In the genomic region with DNA sequence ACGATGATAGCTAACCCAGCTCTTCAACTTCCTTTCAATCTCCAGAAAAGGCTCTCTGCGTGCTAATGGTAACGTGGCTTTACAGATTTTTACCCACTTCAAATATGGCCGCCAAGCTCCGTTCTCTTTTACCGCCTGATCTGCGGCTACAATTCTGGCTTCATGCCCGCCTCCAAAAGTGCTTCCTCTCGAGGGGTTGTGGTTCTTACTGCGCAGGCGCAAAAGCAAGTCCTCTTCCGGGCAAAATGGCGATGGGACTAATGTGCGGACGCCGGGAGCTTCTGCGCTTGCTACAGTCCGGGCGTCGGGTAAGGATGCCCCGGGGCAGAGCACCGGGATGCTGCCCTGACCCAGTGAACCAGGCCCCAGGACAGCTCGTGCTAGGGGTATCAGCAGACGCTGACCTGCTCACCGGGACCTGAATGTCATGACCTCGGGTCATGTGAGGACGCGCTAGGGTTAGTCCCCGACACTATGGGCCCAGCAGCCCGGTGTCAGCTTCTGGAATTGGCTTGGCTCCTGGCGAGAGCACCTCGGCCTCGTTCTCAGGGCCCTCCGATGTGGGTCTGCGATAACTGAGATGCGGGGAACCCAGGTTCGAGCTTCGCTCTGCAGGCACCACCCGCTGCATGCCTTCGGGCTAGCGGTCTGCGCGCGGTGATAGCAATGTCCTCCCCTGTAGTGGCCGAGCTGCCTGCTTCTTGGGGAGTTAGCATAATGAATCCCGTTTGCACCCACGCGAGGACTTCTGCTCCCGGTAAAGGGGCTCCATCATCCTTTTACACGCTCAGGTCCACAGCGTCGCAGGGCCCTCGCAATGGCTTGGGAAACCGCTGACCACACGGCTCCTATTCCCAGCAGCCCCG, we compare ENCODE assay signal across 8 cellular contexts. TPM values are rescaled to one million over a fixed set of nuclear protein-coding genes. Genes with fewer than 3 reads are reported as not detected.
DNase-seq lines count a peak whose midpoint lies in the region; ATAC-seq and TF ChIP-seq lines count a peak whose summit lies in the region.

A gene (plus strand): TSS at position 232 of the 866 bp plus-strand sequence. CDS start 14 bp downstream, at position 246.

- H3K36me3 ChIP-seq in BE2C (peaks cover 35% of the 10 kb centered on the region), left lung (peaks cover 5 to 38% of the 10 kb centered on the region in 2 donors)

- intact Hi-C loops in left lung (cut with DNase I), result no loop called here

- peaks cover 3% of the 10 kb centered on the region for H3K4me1 ChIP-seq in BE2C
- H3K4me1 ChIP-seq in left lung, result peaks cover 12 to 34% of the 10 kb centered on the region in 2 donors

- TF ChIP-seq CTCF in BE2C (IDR thresholded peaks at IDR 0.05; ENCODE audit: low read depth, low read length) (no peak), left lung (IDR thresholded peaks at IDR 0.05) (no peak)

- peak within 1 kb of the TSS; percentile 81 to 92 for H3K27ac ChIP-seq in left lung

- H3K27me3 ChIP-seq in BE2C (no peaks in the 10 kb centered on the region), left lung (no peaks in the 10 kb centered on the region)

- peak within 1 kb of the TSS; percentile 98 for H3K4me3 ChIP-seq in BE2C (ENCODE audit: low read depth, low read length)
- H3K4me3 ChIP-seq in left lung, result peak within 1 kb of the TSS; percentile 93 to 97

- no peaks in the 10 kb centered on the region for H3K9me3 ChIP-seq in BE2C
- peaks cover 0 to 7% of the 10 kb centered on the region in 2 donors for H3K9me3 ChIP-seq in left lung

- DNase-seq in BE2C, result peak; percentile 98
- DNase-seq in NCI-H748 treated with DMSO at 0.1 percent for 48 hours (lab: John Stamatoyannopoulos, UW), result peak; percentile 97
- DNase-seq in activated CD4-positive, alpha-beta T cell treated with anti-CD3 and anti-CD28 coated beads, Interleukin-2, amount 50 U/mL, for 24 hours (ENCODE audit: low read depth in 1 of 2, low spot score in 1 of 2), result peak; percentile 74 to 96
- DNase-seq in dermis blood vessel endothelial cell, result peak; percentile 98
- DNase-seq in left lung, result peak; percentile 92 to 98
- DNase-seq in stimulated activated CD4-positive, alpha-beta T cell treated with anti-CD3 and anti-CD28 coated beads, Interleukin-2, amount 100 ng/mL, for 48 hours, result peak; percentile 88 to 92

- ATAC-seq in GM19324 (IDR thresholded peaks at IDR 0.05; ENCODE audit: low FRiP score, unreplicated experiment), result peak; percentile 82
- peak; percentile 70 for ATAC-seq in HG03521 (IDR thresholded peaks at IDR 0.05; ENCODE audit: unreplicated experiment)
- peak; percentile 89 for ATAC-seq in left lung

RNA-seq across cellular contexts. Expression of the gene that starts here (rescaled TPM):
- 147 TPM for polyA plus RNA-seq in BE2C (2012; ENCODE audit: insufficient read depth, insufficient read length, low read depth)
- total RNA-seq in dermis blood vessel endothelial cell (48.8 and 70.6 TPM in 2 replicates), left lung (10 to 100 TPM; 92.5 to 95.6 TPM)

Comparison
In these comparisons a context has a peak if more than half of its experiments do, and no peak if none do; other contexts are left out.
1. Peak in every context shown above with its lines: DNase-seq, ATAC-seq, H3K4me3 ChIP-seq and H3K27ac ChIP-seq.